In genomic region chr5:146284016-146284415, GRCh38 we compare ENCODE assay signal across 1 cellular context.
TF ChIP-seq lines count a peak whose summit lies in the region.

No MANE protein-coding gene starts in this region.

TF ChIP-seq in A549, 52 proteins besides CTCF, POLR2A, EP300 and RAD21:
- TF ChIP-seq RARB (CRISPR knock-in tag; IDR thresholded peaks at IDR 0.05) (no peak), MAX (IDR thresholded peaks at IDR 0.05) (no peak), REST (IDR thresholded peaks at IDR 0.05) (no peak), FOSB (CRISPR knock-in tag; IDR thresholded peaks at IDR 0.05) (no peak), BHLHE40 (IDR thresholded peaks at IDR 0.05; ENCODE audit: low read depth, low read length) (no peak), CHD4 (IDR thresholded peaks at IDR 0.05; ENCODE audit: borderline replicate concordance) (no peak), ZC3H11A (IDR thresholded peaks at IDR 0.05) (no peak), HEYL (CRISPR knock-in tag; IDR thresholded peaks at IDR 0.05) (no peak), HOXB5 (CRISPR knock-in tag; IDR thresholded peaks at IDR 0.05) (no peak)
